6 cellular contexts compared by ENCODE assay signal in genomic region chr9:33793496-33793895, GRCh38. TPM values are rescaled to one million over a fixed set of nuclear protein-coding genes. Genes with fewer than 3 reads are reported as not detected.
"Had no signal": no experiment of that assay in that cellular context is flagged by ENCODE, and none has a peak within 500 bp of the region (broad histone marks: within the 10 kb centered on the region; RNA-seq: fewer than 3 reads in every experiment).

No MANE protein-coding gene starts in this region.

RNA-seq across cellular contexts. Expression of gene PRSS3, which starts 1.9 kb away (rescaled TPM):
- total RNA-seq: OCI-LY7, Right ventricle myocardium inferior, Right ventricle myocardium superior, SJCRH30, SJSA1, SK-MEL-5 had no signal
